ENCODE assay signal across 8 cellular contexts in the genomic region with DNA sequence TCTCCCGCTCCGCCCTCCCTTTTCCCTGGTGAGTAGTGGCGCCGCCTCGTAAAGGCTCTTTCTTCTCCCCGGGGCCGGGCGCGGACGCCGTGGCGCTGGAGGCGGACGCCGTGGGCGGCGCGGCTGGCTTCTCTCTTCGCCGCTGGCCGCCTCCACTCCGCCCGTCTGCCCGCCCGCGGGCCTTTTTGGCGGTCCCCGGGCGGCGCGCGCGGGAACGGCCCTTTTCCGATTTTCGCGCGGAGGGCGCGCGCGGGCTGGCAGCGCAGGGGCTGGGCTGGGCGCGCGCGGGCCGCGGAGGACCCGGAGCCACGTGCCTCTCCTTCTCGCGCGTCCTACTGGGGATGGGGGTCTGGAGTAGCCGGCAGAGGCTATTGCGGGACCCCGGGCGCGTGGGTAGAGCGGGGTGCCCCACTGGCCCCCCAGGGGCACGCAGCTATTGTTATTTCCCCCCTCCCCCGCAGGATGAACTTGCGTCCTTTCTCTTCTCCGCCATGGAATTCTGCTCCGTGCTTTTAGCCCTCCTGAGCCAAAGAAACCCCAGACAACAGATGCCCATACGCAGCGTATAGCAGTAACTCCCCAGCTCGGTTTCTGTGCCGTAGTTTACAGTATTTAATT. TPM values are rescaled to one million over a fixed set of nuclear protein-coding genes. Genes with fewer than 3 reads are reported as not detected.
DNase-seq lines count a peak whose midpoint lies in the region; ATAC-seq and TF ChIP-seq lines count a peak whose summit lies in the region.

No MANE protein-coding gene starts in this region.

- H3K4me3 ChIP-seq in BLaER1 = peak overlapping the region; percentile 98
- H3K4me3 ChIP-seq in dorsolateral prefrontal cortex = peak overlapping the region; percentile 71 to 99 (median 93)
- H3K4me3 ChIP-seq in mucosa of rectum (ENCODE audit: low read length in 2 of 2) = peak overlapping the region; percentile 87 to 88
- H3K4me3 ChIP-seq in thyroid gland (replicated peaks in 1 of 3) = peak overlapping the region; percentile 55 to 82 (median 76)

- H4K20me1 ChIP-seq in BLaER1 = peaks cover 45% of the 10 kb centered on the region

- peak overlapping the region; percentile 88 for H3K4me2 ChIP-seq in BLaER1

- H3K27ac ChIP-seq in BLaER1 (peak overlapping the region; percentile 98), dorsolateral prefrontal cortex (peak overlapping the region in 58 of 59 donors; percentile 65 to 99 (median 96)), mucosa of rectum (ENCODE audit: low read depth in 2 of 2, low read length in 2 of 2) (peak overlapping the region; percentile 97), thyroid gland (peak overlapping the region; percentile 92 to 97 (median 97))

- 0 to 1% methylated on average over 12 to 26 of the region's 69 CpGs for WGBS in thyroid gland, 2 donors

- H3K27me3 ChIP-seq in BLaER1 (no peaks in the 10 kb centered on the region), dorsolateral prefrontal cortex (no peaks in the 10 kb centered on the region), mucosa of rectum (ENCODE audit: control insufficient read depth in 2 of 2, insufficient read depth in 2 of 2, low read length in 2 of 2) (no peaks in the 10 kb centered on the region), thyroid gland (no peaks in the 10 kb centered on the region)

- TF ChIP-seq POLR2A in thyroid gland (IDR thresholded peaks at IDR 0.05) = no peak

- TF ChIP-seq CTCF in dorsolateral prefrontal cortex (IDR thresholded peaks at IDR 0.05 in 54 of 56, conservative IDR thresholded peaks at IDR 0.05 in 2 of 56; ENCODE audit: low read depth in 1 of 56, partially characterized antibody in 56 of 56) (peak in 3 of 56 donors; percentile 3 to 5 (median 5)), thyroid gland (IDR thresholded peaks at IDR 0.05) (no peak)

- ATAC-seq in GM19351 (IDR thresholded peaks at IDR 0.05; ENCODE audit: unreplicated experiment) (peak; percentile 19), HG03460 (IDR thresholded peaks at IDR 0.05; ENCODE audit: unreplicated experiment) (peak; percentile 25)

- H3K36me3 ChIP-seq in BLaER1 = peaks cover 40% of the 10 kb centered on the region
- H3K36me3 ChIP-seq in mucosa of rectum (ENCODE audit: control insufficient read depth in 2 of 2, insufficient read depth in 2 of 2, low read length in 2 of 2) = peaks cover 22 to 23% of the 10 kb centered on the region in 2 donors
- peaks cover 8 to 23% of the 10 kb centered on the region in 2 donors for H3K36me3 ChIP-seq in thyroid gland

- intact Hi-C loops in dorsolateral prefrontal cortex (cut with DNase I) = loop anchor here (2.0 to 10.0 kb wide), 5 partner anchors 19 to 591 kb away; partner anchors contain the start of genes CHCHD5 (in 1 of the 2) and TMEM87B (in 1 of the 2)
- intact Hi-C loops in thyroid gland (cut with DNase I) = no loop called here

- H3K9me3 ChIP-seq in BLaER1 (no peaks in the 10 kb centered on the region), mucosa of rectum (ENCODE audit: control insufficient read depth in 2 of 2, low read length in 2 of 2) (no peaks in the 10 kb centered on the region), thyroid gland (no peaks in the 10 kb centered on the region)

- DNase-seq in T-helper 2 cell = peak in 3 of 5 experiments; percentile 16 to 74 (median 31)
- no peak for DNase-seq in dorsolateral prefrontal cortex
- no peak for DNase-seq in thyroid gland
- no peak for DNase-seq in DMS153 (lab: John Stamatoyannopoulos, UW)

- peak overlapping the region; percentile 99 for H3K9ac ChIP-seq in BLaER1
- H3K9ac ChIP-seq in mucosa of rectum (ENCODE audit: low read depth in 1 of 2, low read length in 2 of 2) = peak overlapping the region; percentile 83 to 94

- H3K4me1 ChIP-seq in BLaER1 = peaks cover 52% of the 10 kb centered on the region
- H3K4me1 ChIP-seq in mucosa of rectum (ENCODE audit: control insufficient read depth in 2 of 2, insufficient read depth in 2 of 2, low read length in 2 of 2) = peaks cover 12 to 39% of the 10 kb centered on the region in 2 donors
- H3K4me1 ChIP-seq in thyroid gland = peaks cover 22 to 24% of the 10 kb centered on the region in 2 donors

RNA-seq across cellular contexts. Expression of gene SLC20A1, which starts 0.5 kb away (rescaled TPM):
- total RNA-seq in dorsolateral prefrontal cortex (10 to 100 TPM; 41.1 to 97.4 (median 66.6) TPM), thyroid gland (10 to 100 TPM; 15.6 to 40.3 (median 23.9) TPM)

Comparison
In these comparisons a context has a peak if more than half of its experiments do, and no peak if none do; other contexts are left out.
1. DNase-seq: peak in T-helper 2 cell (3 of 5); none in dorsolateral prefrontal cortex (0 of 10), thyroid gland (0 of 2) and DMS153 (single experiment).
2. Peak in every context shown above with its lines, with median percentiles within 50 percentile points of each other: H3K27ac ChIP-seq and H3K4me3 ChIP-seq.